Comparison of ENCODE assay signal across 8 cellular contexts in the genomic region with DNA sequence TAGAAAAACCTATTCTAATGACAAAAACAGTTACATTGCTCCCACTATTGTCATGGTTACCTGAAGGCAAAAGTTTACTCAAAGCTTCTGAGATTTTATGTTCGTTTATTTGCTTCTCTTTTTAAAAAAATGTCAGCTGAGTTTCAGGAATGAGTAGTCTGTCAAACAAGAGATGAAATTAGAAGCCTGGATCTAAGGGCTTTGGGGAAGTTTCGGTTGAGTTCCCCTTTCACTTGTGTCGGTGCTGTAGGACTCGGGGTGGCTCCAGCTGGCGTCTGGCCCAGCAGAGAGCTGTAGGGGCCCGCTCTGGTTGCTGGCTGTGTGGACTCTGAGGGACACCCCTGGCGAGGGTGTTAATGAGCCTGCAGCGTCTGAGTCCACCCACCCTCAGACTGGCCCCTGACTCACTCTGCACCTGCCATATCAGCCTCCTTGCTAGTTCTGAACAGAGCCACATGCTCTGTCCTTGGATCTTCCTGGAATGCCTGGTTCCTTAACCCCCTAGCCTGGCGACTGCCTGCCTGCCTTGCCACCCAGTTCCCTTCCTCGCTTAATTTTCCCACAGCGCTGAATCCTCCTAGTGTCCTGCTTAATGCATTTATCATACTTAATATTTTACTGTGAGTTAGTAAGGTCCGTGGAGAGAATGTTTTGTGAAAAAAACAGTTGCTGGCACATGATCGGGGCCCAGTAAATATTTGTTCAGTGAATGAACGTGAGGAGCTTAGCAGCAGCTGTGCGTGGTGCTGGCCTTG. TPM values are rescaled to one million over a fixed set of nuclear protein-coding genes. Genes with fewer than 3 reads are reported as not detected.
A peak's percentile ranks its signal among the peaks of the same experiment; 100 is the strongest.
DNase-seq lines count a peak whose midpoint lies in the region; ATAC-seq and TF ChIP-seq lines count a peak whose summit lies in the region.

No MANE protein-coding gene starts in this region.

- TF ChIP-seq CTCF in coronary artery (IDR thresholded peaks at IDR 0.05) (no peak), left lung (IDR thresholded peaks at IDR 0.05) (no peak)

- peaks cover 51 to 59% (median 58%) of the 10 kb centered on the region in 3 donors for H3K4me1 Mint-ChIP-seq in T-cell

- no peaks in the 10 kb centered on the region for H3K9me3 Mint-ChIP-seq in T-cell

- H3K36me3 Mint-ChIP-seq in T-cell, result peaks cover 14% of the 10 kb centered on the region

- H3K27me3 Mint-ChIP-seq in T-cell, result no peaks in the 10 kb centered on the region

- POLR2A ChIA-PET in T-cell (lab: Charles Lee), result no interaction called here

- DNase-seq in NCI-H1105 treated with DMSO at 0.1 percent for 48 hours (lab: John Stamatoyannopoulos, UW) (peak; percentile 31), NCI-H1105 (lab: John Stamatoyannopoulos, UW) (no peak), LHCN-M2 (ENCODE audit: low read depth) (peak; percentile 73), T-cell (peak in 9 of 34 experiments; percentile 8 to 42 (median 17)), coronary artery (ENCODE audit: low spot score) (no peak), left lung (peak; percentile 69 to 87)
- peak; percentile 21 for DNase-seq in stimulated activated naive CD4-positive, alpha-beta T cell treated with Interleukin-2 at 50 U/mL for 16 hours (lab: John Stamatoyannopoulos, UW)

- H3K27me3 ChIP-seq in left lung, result no peaks in the 10 kb centered on the region

- H3K4me3 ChIP-seq in coronary artery, result peak overlapping the region; percentile 82
- H3K4me3 ChIP-seq in left lung, result peak overlapping the region; percentile 46 to 67

- peaks cover 20 to 68% of the 10 kb centered on the region in 2 donors for H3K4me1 ChIP-seq in left lung

- CTCF ChIA-PET in T-cell (lab: Charles Lee), result interaction anchor here (0.6 to 1.6 kb wide), 6 partner anchors 31 to 254 kb away, joined by 3 to 5 read pairs (median 3); a partner anchor contains a TSS

- intact Hi-C loops in left lung (cut with DNase I), result no loop called here

- no peaks in the 10 kb centered on the region for H3K9me3 ChIP-seq in left lung

- H3K4me3 Mint-ChIP-seq in T-cell, result peak overlapping the region; percentile 91 to 98 (median 96)

- peak in 1 of 4 experiments; percentile 10 for ATAC-seq in T-cell (replicated peaks in 1 of 4)
- peak; percentile 27 for ATAC-seq in left lung
- ATAC-seq in GM18511 (IDR thresholded peaks at IDR 0.05; ENCODE audit: unreplicated experiment), result no peak

- H3K27ac ChIP-seq in coronary artery (peak overlapping the region in 1 of 2 donors; percentile 90), left lung (peak overlapping the region; percentile 75 to 96)

- H3K27ac Mint-ChIP-seq in T-cell, result peak overlapping the region; percentile 96 to 98

- H3K36me3 ChIP-seq in left lung, result peaks cover 0 to 21% of the 10 kb centered on the region in 2 donors

RNA-seq across cellular contexts. Expression of a gene that starts 1.4 kb away (rescaled TPM):
- total RNA-seq in LHCN-M2 (2014; rRNA removed) (63.2 and 64.1 TPM in 2 replicates), T-cell (10 to 100 TPM; 35.4 to 63.7 (median 54.9) TPM), left lung (10 to 100 TPM; 39.9 to 59.5 TPM)
- polyA plus RNA-seq in LHCN-M2 (2012), result 39.2 TPM

RNA-seq across cellular contexts. Expression of a gene that starts 31.2 kb away (rescaled TPM):
- 118 and 119 TPM in 2 replicates for total RNA-seq in LHCN-M2 (2014; rRNA removed)
- 118 TPM for polyA plus RNA-seq in LHCN-M2 (2012)
- total RNA-seq in T-cell, result 10 to 100 TPM; 27.8 to 44.1 (median 39.3) TPM
- total RNA-seq in left lung, result 100 to 1,000 TPM; 105 to 116 TPM

RNA-seq across cellular contexts. Expression of a gene that starts 35.0 kb away (rescaled TPM):
- total RNA-seq in LHCN-M2 (2014; rRNA removed), result not detected in 2 replicates
- polyA plus RNA-seq in LHCN-M2 (2012), result not detected
- total RNA-seq in T-cell, result not detected
- under 1 TPM in 1 of 2 donors, not detected in 1; 0.18 TPM for total RNA-seq in left lung

RNA-seq across cellular contexts. Expression of a gene that starts 59.9 kb away (rescaled TPM):
- total RNA-seq in LHCN-M2 (2014; rRNA removed), result 17.4 and 22.8 TPM in 2 replicates
- 24.9 TPM for polyA plus RNA-seq in LHCN-M2 (2012)
- 10 to 100 TPM; 40.6 to 72.3 (median 67.0) TPM for total RNA-seq in T-cell
- 10 to 100 TPM; 26.7 to 31.6 TPM for total RNA-seq in left lung

Comparison
In these comparisons a context has a peak if more than half of its experiments do, and no peak if none do; other contexts are left out.
1. DNase-seq: peak in NCI-H1105 treated with DMSO at 0.1 percent for 48 hours (single experiment), LHCN-M2 (single experiment), left lung (2 of 2) and stimulated activated naive CD4-positive, alpha-beta T cell treated with Interleukin-2 at 50 U/mL for 16 hours (single experiment); none in NCI-H1105 (single experiment) and coronary artery (single experiment).